Comparison of ENCODE assay signal across 11 cellular contexts in genomic region chr10:119006451-119007210, GRCh38. TPM values are rescaled to one million over a fixed set of nuclear protein-coding genes. Genes with fewer than 3 reads are reported as not detected.
DNase-seq lines count a peak whose midpoint lies in the region; ATAC-seq and TF ChIP-seq lines count a peak whose summit lies in the region.
"Had no signal": no experiment of that assay in that cellular context is flagged by ENCODE, and none has a peak within 500 bp of the region (broad histone marks: within the 10 kb centered on the region; RNA-seq: fewer than 3 reads in every experiment).

No MANE protein-coding gene starts in this region.

- no peaks in the 10 kb centered on the region for H3K36me3 ChIP-seq in stomach

- intact Hi-C loops in stomach (cut with DNase I; ENCODE audit: low total_unique reads) = no loop called here

- H3K9me3 Mint-ChIP-seq in activated CD4-positive, alpha-beta memory T cell treated with anti-CD3 and anti-CD28 coated beads, Interleukin-2, amount 10 ng/mL, durations not matched to agents 7 days and 5 days = no peaks in the 10 kb centered on the region
- H3K9me3 Mint-ChIP-seq: activated B cell treated with CpG ODN at 0.5 μM for 24 hours, endodermal cell had no signal

- no peak for TF ChIP-seq CTCF in stomach (IDR thresholded peaks at IDR 0.05)

- TF ChIP-seq POLR2A in stomach (IDR thresholded peaks at IDR 0.05) = no peak

- 26 to 38% (median 28%) methylated on average over 9 of the region's 9 CpGs for WGBS in stomach, 5 donors

- DNase-seq in GOT3 (lab: John Stamatoyannopoulos, UW) (peak; percentile 64), SW 1271 (lab: John Stamatoyannopoulos, UW) (peak; percentile 12 to 45), hepatic stellate cell (ENCODE audit: low spot score) (peak; percentile 84), stomach (peak; percentile 69), NCI-H345 (lab: John Stamatoyannopoulos, UW) (no peak)
- no peak for DNase-seq in activated CD4-positive, alpha-beta memory T cell treated with anti-CD3 and anti-CD28 coated beads, Interleukin-2, amount 10 ng/mL, durations not matched to agents 7 days and 5 days
- no peak for DNase-seq in NK-92 treated with Interleukin-12 subunit alpha and Interleukin-12 subunit beta, amount 100 ng/mL, for 24 hours (lab: John Stamatoyannopoulos, UW)
- DNase-seq: activated B cell treated with CpG ODN at 0.5 μM for 24 hours; endodermal cell; stimulated activated CD4-positive, alpha-beta T cell treated with anti-CD3 and anti-CD28 coated beads, Interleukin-1b, Interleukin-23, amount 100 ng/mL, for 48 hours had no signal

- no peak overlapping the region for H3K4me3 ChIP-seq in stomach

- POLR2A ChIA-PET in activated CD4-positive, alpha-beta memory T cell treated with anti-CD3 and anti-CD28 coated beads, Interleukin-2, amount 10 ng/mL, durations not matched to agents 7 days and 5 days (lab: Charles Lee) = no interaction called here

- no peak for TF ChIP-seq EP300 in stomach (IDR thresholded peaks at IDR 0.05)

- H3K4me1 Mint-ChIP-seq in activated CD4-positive, alpha-beta memory T cell treated with anti-CD3 and anti-CD28 coated beads, Interleukin-2, amount 10 ng/mL, durations not matched to agents 7 days and 5 days = no peaks in the 10 kb centered on the region
- H3K4me1 Mint-ChIP-seq: activated B cell treated with CpG ODN at 0.5 μM for 24 hours, endodermal cell had no signal

- H3K27me3 ChIP-seq in stomach = peaks cover 0 to 6% (median 0%) of the 10 kb centered on the region in 3 donors

- H3K27me3 Mint-ChIP-seq in activated CD4-positive, alpha-beta memory T cell treated with anti-CD3 and anti-CD28 coated beads, Interleukin-2, amount 10 ng/mL, durations not matched to agents 7 days and 5 days = peaks cover 18% of the 10 kb centered on the region

- CTCF ChIA-PET in activated CD4-positive, alpha-beta memory T cell treated with anti-CD3 and anti-CD28 coated beads, Interleukin-2, amount 10 ng/mL, durations not matched to agents 7 days and 5 days (lab: Charles Lee) = no interaction called here

- H3K4me3 Mint-ChIP-seq in activated CD4-positive, alpha-beta memory T cell treated with anti-CD3 and anti-CD28 coated beads, Interleukin-2, amount 10 ng/mL, durations not matched to agents 7 days and 5 days = no peak overlapping the region
- H3K4me3 Mint-ChIP-seq: activated B cell treated with CpG ODN at 0.5 μM for 24 hours, endodermal cell had no signal

- H3K27ac Mint-ChIP-seq in activated CD4-positive, alpha-beta memory T cell treated with anti-CD3 and anti-CD28 coated beads, Interleukin-2, amount 10 ng/mL, durations not matched to agents 7 days and 5 days = no peak overlapping the region
- H3K27ac Mint-ChIP-seq: activated B cell treated with CpG ODN at 0.5 μM for 24 hours, endodermal cell had no signal

- H3K4me1 ChIP-seq in stomach = peaks cover 9 to 21% (median 11%) of the 10 kb centered on the region in 4 donors

- H3K9me3 ChIP-seq in stomach = no peaks in the 10 kb centered on the region

- H3K36me3 Mint-ChIP-seq in activated CD4-positive, alpha-beta memory T cell treated with anti-CD3 and anti-CD28 coated beads, Interleukin-2, amount 10 ng/mL, durations not matched to agents 7 days and 5 days (ENCODE audit: low read depth) = no peaks in the 10 kb centered on the region

- ATAC-seq in GM18861 (IDR thresholded peaks at IDR 0.05; ENCODE audit: unreplicated experiment) = no peak

- peak overlapping the region in 4 of 5 donors; percentile 29 to 75 (median 64) for H3K27ac ChIP-seq in stomach

RNA-seq across cellular contexts. Expression of gene NANOS1, which starts 22.9 kb away (rescaled TPM):
- 10 to 100 TPM in 1 of 5 donors, 1 to 10 TPM in 3, under 1 TPM in 1; under 0.01 to 16.1 (median 5.1) TPM for total RNA-seq in stomach
- 1 to 10 TPM; 1.5 to 5.8 (median 2.2) TPM for polyA plus RNA-seq in stomach
- total RNA-seq in activated CD4-positive, alpha-beta memory T cell treated with anti-CD3 and anti-CD28 coated beads, Interleukin-2, amount 10 ng/mL, durations not matched to agents 7 days and 5 days = under 1 TPM; 0.13 to 0.40 TPM

Comparison
In these comparisons a context has a peak if more than half of its experiments do, and no peak if none do; other contexts are left out.
1. DNase-seq: peak in GOT3 (single experiment), SW 1271 (2 of 2), hepatic stellate cell (single experiment) and stomach (single experiment); none in activated CD4-positive, alpha-beta memory T cell treated with anti-CD3 and anti-CD28 coated beads, Interleukin-2, amount 10 ng/mL, durations not matched to agents 7 days and 5 days (single experiment), NCI-H345 (single experiment) and NK-92 treated with Interleukin-12 subunit alpha and Interleukin-12 subunit beta, amount 100 ng/mL, for 24 hours (single experiment).